ENCODE assay signal across 9 cellular contexts in genomic region chr5:96146675-96147074, GRCh38.
DNase-seq lines count a peak whose midpoint lies in the region; ATAC-seq and TF ChIP-seq lines count a peak whose summit lies in the region.
"Had no signal": no experiment of that assay in that cellular context is flagged by ENCODE, and none has a peak within 500 bp of the region (broad histone marks: within the 10 kb centered on the region; RNA-seq: fewer than 3 reads in every experiment).

No MANE protein-coding gene starts in this region.

- H3K4me3 ChIP-seq in SK-N-SH (ENCODE audit: low read depth in 2 of 2, low read length in 1 of 2): no peak overlapping the region
- H3K4me3 ChIP-seq in suprapubic skin: no peak overlapping the region

- 86% methylated on average over 2 of the region's 2 CpGs for WGBS in SK-N-SH (ENCODE audit: low lambda C conversion rate)
- 71% methylated on average over 2 of the region's 2 CpGs for WGBS in suprapubic skin

- H3K9me3 ChIP-seq in SK-N-SH (no peaks in the 10 kb centered on the region), suprapubic skin (no peaks in the 10 kb centered on the region)

- H2AFZ ChIP-seq in SK-N-SH (ENCODE audit: low read depth): 0 out of 2 replicates have a peak overlapping the region, but pooled peaks have one; percentile 36

- no peaks in the 10 kb centered on the region for H4K20me1 ChIP-seq in SK-N-SH (ENCODE audit: insufficient read depth)

- H3K9ac ChIP-seq in SK-N-SH: no peak overlapping the region

- H3K27me3 ChIP-seq in SK-N-SH (ENCODE audit: insufficient read depth) (no peaks in the 10 kb centered on the region), suprapubic skin (no peaks in the 10 kb centered on the region)

- H3K4me2 ChIP-seq in SK-N-SH: no peak overlapping the region

- H3K79me2 ChIP-seq in SK-N-SH (ENCODE audit: insufficient read depth): no peaks in the 10 kb centered on the region

- H3K27ac Mint-ChIP-seq in activated naive CD4-positive, alpha-beta T cell treated with anti-CD3 and anti-CD28 coated beads for 36 hours: no peak overlapping the region
- H3K27ac Mint-ChIP-seq in activated naive CD4-positive, alpha-beta T cell treated with anti-CD3 and anti-CD28 coated beads, Interleukin-2, amount 10 ng/mL, durations not matched to agents 7 days and 5 days: no peak overlapping the region
- H3K27ac Mint-ChIP-seq: activated B cell treated with CpG ODN at 0.5 μM for 24 hours had no signal

- TF ChIP-seq EP300 in SK-N-SH (IDR thresholded peaks at IDR 0.05; ENCODE audit: borderline replicate concordance in 1 of 2, low read depth in 1 of 2, low read length in 1 of 2): no peak
- TF ChIP-seq EP300 in suprapubic skin (IDR thresholded peaks at IDR 0.05): no peak

- H3K9me2 ChIP-seq in SK-N-SH: no peaks in the 10 kb centered on the region

- peak; percentile 19 for DNase-seq in activated naive CD4-positive, alpha-beta T cell treated with anti-CD3 and anti-CD28 coated beads for 36 hours
- no peak for DNase-seq in activated naive CD4-positive, alpha-beta T cell treated with anti-CD3 and anti-CD28 coated beads, Interleukin-2, amount 10 ng/mL, durations not matched to agents 7 days and 5 days
- DNase-seq in SK-N-SH: no peak
- DNase-seq in hepatic stellate cell (ENCODE audit: low spot score): peak; percentile 15
- DNase-seq in KG1 (lab: John Stamatoyannopoulos, UW): no peak
- DNase-seq in suprapubic skin (ENCODE audit: low spot score in 2 of 2): no peak
- DNase-seq: activated B cell treated with CpG ODN at 0.5 μM for 24 hours had no signal

- H3F3A ChIP-seq in SK-N-SH (replicated peaks; ENCODE audit: insufficient read depth): no peaks in the 10 kb centered on the region

- TF ChIP-seq CTCF in SK-N-SH (IDR thresholded peaks at IDR 0.05) (no peak), suprapubic skin (IDR thresholded peaks at IDR 0.05) (no peak)

- H3K36me3 Mint-ChIP-seq in activated naive CD4-positive, alpha-beta T cell treated with anti-CD3 and anti-CD28 coated beads for 36 hours (ENCODE audit: low read depth): no peaks in the 10 kb centered on the region
- no peaks in the 10 kb centered on the region for H3K36me3 Mint-ChIP-seq in activated naive CD4-positive, alpha-beta T cell treated with anti-CD3 and anti-CD28 coated beads, Interleukin-2, amount 10 ng/mL, durations not matched to agents 7 days and 5 days

- CTCF ChIA-PET in activated naive CD4-positive, alpha-beta T cell treated with anti-CD3 and anti-CD28 coated beads for 36 hours (lab: Charles Lee): interaction anchor here (0.7 kb wide), 1 partner anchor 62 kb away, joined by 3 read pairs; no protein-coding TSS in a partner anchor
- CTCF ChIA-PET in activated naive CD4-positive, alpha-beta T cell treated with anti-CD3 and anti-CD28 coated beads, Interleukin-2, amount 10 ng/mL, durations not matched to agents 7 days and 5 days (lab: Charles Lee): no interaction called here
- CTCF ChIA-PET in SK-N-SH (lab: Yijun Ruan, JAX): no interaction called here

- H3K4me1 ChIP-seq in SK-N-SH (ENCODE audit: control insufficient read depth in 1 of 2, insufficient read depth in 2 of 2, low read depth in 1 of 2, low read length in 1 of 2) (no peaks in the 10 kb centered on the region), suprapubic skin (peaks cover 57% of the 10 kb centered on the region)

- H3K4me1 Mint-ChIP-seq in activated naive CD4-positive, alpha-beta T cell treated with anti-CD3 and anti-CD28 coated beads for 36 hours (ENCODE audit: low read depth): peaks cover 5% of the 10 kb centered on the region
- no peaks in the 10 kb centered on the region for H3K4me1 Mint-ChIP-seq in activated naive CD4-positive, alpha-beta T cell treated with anti-CD3 and anti-CD28 coated beads, Interleukin-2, amount 10 ng/mL, durations not matched to agents 7 days and 5 days
- H3K4me1 Mint-ChIP-seq: activated B cell treated with CpG ODN at 0.5 μM for 24 hours had no signal

- no peaks in the 10 kb centered on the region for H3K36me3 ChIP-seq in SK-N-SH (replicated peaks in 1 of 2; ENCODE audit: control insufficient read depth in 1 of 2, insufficient read depth in 2 of 2, low read length in 1 of 2)
- H3K36me3 ChIP-seq in suprapubic skin: no peaks in the 10 kb centered on the region

- H3K27me3 Mint-ChIP-seq in activated naive CD4-positive, alpha-beta T cell treated with anti-CD3 and anti-CD28 coated beads for 36 hours (ENCODE audit: low read depth): peaks cover 3% of the 10 kb centered on the region
- peaks cover 6% of the 10 kb centered on the region for H3K27me3 Mint-ChIP-seq in activated naive CD4-positive, alpha-beta T cell treated with anti-CD3 and anti-CD28 coated beads, Interleukin-2, amount 10 ng/mL, durations not matched to agents 7 days and 5 days

- no peak for TF ChIP-seq RAD21 in SK-N-SH (IDR thresholded peaks at IDR 0.05; ENCODE audit: low read length)

- POLR2A ChIA-PET in SK-N-SH (lab: Yijun Ruan, JAX): no interaction called here

- no peaks in the 10 kb centered on the region for H3K9me3 Mint-ChIP-seq in activated naive CD4-positive, alpha-beta T cell treated with anti-CD3 and anti-CD28 coated beads for 36 hours
- no peaks in the 10 kb centered on the region for H3K9me3 Mint-ChIP-seq in activated naive CD4-positive, alpha-beta T cell treated with anti-CD3 and anti-CD28 coated beads, Interleukin-2, amount 10 ng/mL, durations not matched to agents 7 days and 5 days
- H3K9me3 Mint-ChIP-seq: activated B cell treated with CpG ODN at 0.5 μM for 24 hours had no signal

- no peak for TF ChIP-seq POLR2A in suprapubic skin (IDR thresholded peaks at IDR 0.05)

- H3K27ac ChIP-seq in SK-N-SH (ENCODE audit: low read depth in 2 of 2, low read length in 1 of 2) (no peak overlapping the region), suprapubic skin (no peak overlapping the region)

- no peak overlapping the region for H3K4me3 Mint-ChIP-seq in activated naive CD4-positive, alpha-beta T cell treated with anti-CD3 and anti-CD28 coated beads for 36 hours
- no peak overlapping the region for H3K4me3 Mint-ChIP-seq in activated naive CD4-positive, alpha-beta T cell treated with anti-CD3 and anti-CD28 coated beads, Interleukin-2, amount 10 ng/mL, durations not matched to agents 7 days and 5 days
- H3K4me3 Mint-ChIP-seq: activated B cell treated with CpG ODN at 0.5 μM for 24 hours had no signal

- intact Hi-C loops in activated naive CD4-positive, alpha-beta T cell treated with anti-CD3 and anti-CD28 coated beads for 36 hours (cut with micrococcal nuclease): loop anchor here (1.0 kb wide), 1 partner anchor 32 kb away; no protein-coding TSS in a partner anchor

- peak; percentile 55 for ATAC-seq in HG02981 (IDR thresholded peaks at IDR 0.05; ENCODE audit: unreplicated experiment)
- ATAC-seq in HG03159 (IDR thresholded peaks at IDR 0.05; ENCODE audit: unreplicated experiment): no peak

TF ChIP-seq in SK-N-SH, 30 proteins besides CTCF, POLR2A, EP300 and RAD21 (continues in another document):
- TF ChIP-seq POLR2AphosphoS5 (IDR thresholded peaks at IDR 0.05; ENCODE audit: low read depth, low read length): peak; percentile 18; the same call in 1 of the 2 replicates
- TF ChIP-seq, protein P1, sequence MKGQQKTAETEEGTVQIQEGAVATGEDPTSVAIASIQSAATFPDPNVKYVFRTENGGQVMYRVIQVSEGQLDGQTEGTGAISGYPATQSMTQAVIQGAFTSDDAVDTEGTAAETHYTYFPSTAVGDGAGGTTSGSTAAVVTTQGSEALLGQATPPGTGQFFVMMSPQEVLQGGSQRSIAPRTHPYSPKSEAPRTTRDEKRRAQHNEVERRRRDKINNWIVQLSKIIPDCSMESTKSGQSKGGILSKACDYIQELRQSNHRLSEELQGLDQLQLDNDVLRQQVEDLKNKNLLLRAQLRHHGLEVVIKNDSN (IDR thresholded peaks at IDR 0.05; ENCODE audit: borderline replicate concordance, low read depth): peak; percentile 82
- TF ChIP-seq, protein P2, sequence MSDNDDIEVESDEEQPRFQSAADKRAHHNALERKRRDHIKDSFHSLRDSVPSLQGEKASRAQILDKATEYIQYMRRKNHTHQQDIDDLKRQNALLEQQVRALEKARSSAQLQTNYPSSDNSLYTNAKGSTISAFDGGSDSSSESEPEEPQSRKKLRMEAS (IDR thresholded peaks at IDR 0.05; ENCODE audit: low read depth): 0 out of 2 replicates have a peak, but pooled peaks have one; percentile 40
- TF ChIP-seq RXRA (IDR thresholded peaks at IDR 0.05; ENCODE audit: borderline replicate concordance, low read depth): no peak
- no peak for TF ChIP-seq ELF1 (IDR thresholded peaks at IDR 0.05)
- TF ChIP-seq TAF1 (IDR thresholded peaks at IDR 0.05; ENCODE audit: borderline replicate concordance, low read depth, low read length): no peak
- TF ChIP-seq TCF12 (IDR thresholded peaks at IDR 0.05): peak; percentile 9; the same call in 1 of the 2 replicates
- TF ChIP-seq, protein P3, sequence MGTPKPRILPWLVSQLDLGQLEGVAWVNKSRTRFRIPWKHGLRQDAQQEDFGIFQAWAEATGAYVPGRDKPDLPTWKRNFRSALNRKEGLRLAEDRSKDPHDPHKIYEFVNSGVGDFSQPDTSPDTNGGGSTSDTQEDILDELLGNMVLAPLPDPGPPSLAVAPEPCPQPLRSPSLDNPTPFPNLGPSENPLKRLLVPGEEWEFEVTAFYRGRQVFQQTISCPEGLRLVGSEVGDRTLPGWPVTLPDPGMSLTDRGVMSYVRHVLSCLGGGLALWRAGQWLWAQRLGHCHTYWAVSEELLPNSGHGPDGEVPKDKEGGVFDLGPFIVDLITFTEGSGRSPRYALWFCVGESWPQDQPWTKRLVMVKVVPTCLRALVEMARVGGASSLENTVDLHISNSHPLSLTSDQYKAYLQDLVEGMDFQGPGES (IDR thresholded peaks at IDR 0.05; ENCODE audit: low read depth, low read length): no peak

Comparison
In these comparisons a context has a peak if more than half of its experiments do, and no peak if none do; other contexts are left out.
1. DNase-seq: peak in activated naive CD4-positive, alpha-beta T cell treated with anti-CD3 and anti-CD28 coated beads for 36 hours (single experiment) and hepatic stellate cell (single experiment); none in activated naive CD4-positive, alpha-beta T cell treated with anti-CD3 and anti-CD28 coated beads, Interleukin-2, amount 10 ng/mL, durations not matched to agents 7 days and 5 days (single experiment), SK-N-SH (single experiment), KG1 (single experiment) and suprapubic skin (0 of 2).